In genomic region chr17:17546399-17547185, GRCh38 we compare ENCODE assay signal across 21 cellular contexts. TPM values are rescaled to one million over a fixed set of nuclear protein-coding genes. Genes with fewer than 3 reads are reported as not detected.
DNase-seq lines count a peak whose midpoint lies in the region; ATAC-seq and TF ChIP-seq lines count a peak whose summit lies in the region.
"Had no signal": no experiment of that assay in that cellular context is flagged by ENCODE, and none has a peak within 500 bp of the region (broad histone marks: within the 10 kb centered on the region; RNA-seq: fewer than 3 reads in every experiment).

No MANE protein-coding gene starts in this region.

- no peak for ATAC-seq in left cardiac atrium
- ATAC-seq in psoas muscle, result no peak
- no peak for ATAC-seq in naive thymus-derived CD8-positive, alpha-beta T cell

- H3K9me3 ChIP-seq in psoas muscle, result no peaks in the 10 kb centered on the region
- H3K9me3 ChIP-seq: Caco-2, SJSA1 had no signal

- TF ChIP-seq CTCF in psoas muscle (IDR thresholded peaks at IDR 0.05) (no peak), GM13977 (IDR thresholded peaks at IDR 0.05; ENCODE audit: extremely low read depth, insufficient read depth, missing control alignments) (no peak)

- in situ Hi-C loops in GM13977 (cut with MboI; ENCODE audit: low pct_unique_long_range_greater_than_20kb, low sequenced_read_pairs, unreplicated experiment), result no loop called here

- no peak overlapping the region for H3K27ac Mint-ChIP-seq in naive thymus-derived CD8-positive, alpha-beta T cell
- H3K27ac Mint-ChIP-seq: IgD-negative memory B cell had no signal

- peaks cover 3% of the 10 kb centered on the region for H3K4me1 ChIP-seq in psoas muscle

- no peak overlapping the region for H3K27ac ChIP-seq in psoas muscle
- H3K27ac ChIP-seq: SJSA1 had no signal

- peak; percentile 44 for DNase-seq in SHP77 treated with DMSO at 0.1 percent for 48 hours (lab: John Stamatoyannopoulos, UW)
- no peak for DNase-seq in SHP77 (lab: John Stamatoyannopoulos, UW)
- DNase-seq in NCI-H69 (lab: John Stamatoyannopoulos, UW), result peak; percentile 21
- DNase-seq in left cardiac atrium, result peak; percentile 12
- DNase-seq in psoas muscle, result peak; percentile 2 to 30
- DNase-seq in naive thymus-derived CD8-positive, alpha-beta T cell, result no peak
- DNase-seq in activated CD4-positive, alpha-beta T cell treated with anti-CD3 and anti-CD28 coated beads for 4 hours, result no peak
- no peak for DNase-seq in GM13977 (ENCODE audit: low spot score)
- DNase-seq: Caco-2; CD4-positive, CD25-positive, alpha-beta regulatory T cell; DMS153; HFFc6; NCI-H1417 treated with DMSO at 0.1 percent for 48 hours; NCI-H2029 treated with DMSO at 0.1 percent for 48 hours; NCI-H2227 treated with DMSO at 0.1 percent for 48 hours; NK-92 treated with Interleukin-12 subunit alpha and Interleukin-12 subunit beta, amount 100 ng/mL, for 24 hours; OCI-M1 had no signal

- no peaks in the 10 kb centered on the region for H3K27me3 ChIP-seq in psoas muscle (ENCODE audit: insufficient read depth in 3 of 3, low read length in 2 of 3)
- H3K27me3 ChIP-seq: SJSA1 had no signal

- H3K4me3 Mint-ChIP-seq in naive thymus-derived CD8-positive, alpha-beta T cell, result no peak overlapping the region
- H3K4me3 Mint-ChIP-seq: CD4-positive, CD25-positive, alpha-beta regulatory T cell; IgD-negative memory B cell had no signal

- no peaks in the 10 kb centered on the region for H3K36me3 ChIP-seq in psoas muscle (ENCODE audit: insufficient read depth in 1 of 2, low read depth in 1 of 2)
- H3K36me3 ChIP-seq: SJSA1 had no signal

- no peaks in the 10 kb centered on the region for H3K27me3 Mint-ChIP-seq in naive thymus-derived CD8-positive, alpha-beta T cell
- H3K27me3 Mint-ChIP-seq: CD4-positive, CD25-positive, alpha-beta regulatory T cell; IgD-negative memory B cell had no signal

- peaks cover 0 to 2% (median 0%) of the 10 kb centered on the region in 4 donors for H3K4me1 Mint-ChIP-seq in naive thymus-derived CD8-positive, alpha-beta T cell

- intact Hi-C loops in left cardiac atrium (cut with DNase I) (loop anchor here in 1 of 2 donors (5.0 kb wide), 1 partner anchor 49 kb away; the partner anchor contains the start of gene RASD1), psoas muscle (cut with DNase I) (no loop called here)

- POLR2A ChIA-PET in naive thymus-derived CD8-positive, alpha-beta T cell (lab: Charles Lee), result no interaction called here

- no peak overlapping the region for H3K4me3 ChIP-seq in psoas muscle
- H3K4me3 ChIP-seq: SJSA1 had no signal

- H3K9me3 Mint-ChIP-seq in naive thymus-derived CD8-positive, alpha-beta T cell, result peaks cover 0 to 1% (median 0%) of the 10 kb centered on the region in 9 donors
- H3K9me3 Mint-ChIP-seq: CD4-positive, CD25-positive, alpha-beta regulatory T cell; HFFc6; IgD-negative memory B cell had no signal

- WGBS in psoas muscle, 3 donors, result 93 to 94% (median 93%) methylated on average over 16 of the region's 16 CpGs

- H3K36me3 Mint-ChIP-seq in naive thymus-derived CD8-positive, alpha-beta T cell, result no peaks in the 10 kb centered on the region

RNA-seq across cellular contexts. Expression of gene PEMT, which starts 44.9 kb away (rescaled TPM):
- total RNA-seq in left cardiac atrium, result 10 to 100 TPM; 28.1 to 36.5 TPM
- total RNA-seq in psoas muscle, result 10 to 100 TPM; 15.9 to 28.1 (median 21.7) TPM
- polyA plus RNA-seq in psoas muscle, result 10 to 100 TPM; 24.1 to 79.0 (median 35.7) TPM
- 10 to 100 TPM; 15.2 to 17.0 TPM for total RNA-seq in naive thymus-derived CD8-positive, alpha-beta T cell
- polyA plus RNA-seq in naive thymus-derived CD8-positive, alpha-beta T cell, result 10 to 100 TPM; 27.5 to 31.3 (median 28.1) TPM

RNA-seq across cellular contexts. Expression of gene RASD1, which starts 50.4 kb away (rescaled TPM):
- total RNA-seq in left cardiac atrium, result 10 to 100 TPM; 35.3 to 55.1 TPM
- total RNA-seq in psoas muscle, result 100 to 1,000 TPM in 1 of 4 donors, 10 to 100 TPM in 1, 1 to 10 TPM in 2; 4.4 to 436 (median 33.8) TPM
- 100 to 1,000 TPM in 1 of 3 donors, 10 to 100 TPM in 2; 10.7 to 121 (median 26.5) TPM for polyA plus RNA-seq in psoas muscle
- 1 to 10 TPM; 2.8 to 4.2 TPM for total RNA-seq in naive thymus-derived CD8-positive, alpha-beta T cell
- under 1 TPM; 0.23 to 0.54 (median 0.35) TPM for polyA plus RNA-seq in naive thymus-derived CD8-positive, alpha-beta T cell
- total RNA-seq: LHCN-M2, RPMI7951 had no signal

Comparison
In these comparisons a context has a peak if more than half of its experiments do, and no peak if none do; other contexts are left out.
1. DNase-seq: peak in SHP77 treated with DMSO at 0.1 percent for 48 hours (single experiment), NCI-H69 (single experiment), left cardiac atrium (single experiment) and psoas muscle (2 of 2); none in SHP77 (0 of 2), naive thymus-derived CD8-positive, alpha-beta T cell (0 of 10), activated CD4-positive, alpha-beta T cell treated with anti-CD3 and anti-CD28 coated beads for 4 hours (0 of 2) and GM13977 (single experiment).